ENCODE assay signal across 8 cellular contexts in genomic region chr19:49580264-49581006, GRCh38. TPM values are rescaled to one million over a fixed set of nuclear protein-coding genes. Genes with fewer than 3 reads are reported as not detected.
A peak's percentile ranks its signal among the peaks of the same experiment; 100 is the strongest.
DNase-seq lines count a peak whose midpoint lies in the region; ATAC-seq and TF ChIP-seq lines count a peak whose summit lies in the region.

TSS of gene NOSIP (minus strand) at chr19:49580556. CDS start at chr19:49560691, 19,865 bp downstream.

- no peaks in the 10 kb centered on the region for H3K27me3 Mint-ChIP-seq in T-helper 2 cell treated with Interferon-gamma antibody and Interleukin-4, amounts not matched to agents 5 μg/mL and 100 μg/mL, for 36 hours (ENCODE audit: low read depth)

- DNase-seq in GM13977 (ENCODE audit: low spot score): peak; percentile 89
- peak; percentile 95 for DNase-seq in NCI-H2029 (lab: John Stamatoyannopoulos, UW)
- DNase-seq in T-helper 2 cell treated with Interferon-gamma antibody and Interleukin-4, amounts not matched to agents 5 μg/mL and 100 μg/mL, for 36 hours (ENCODE audit: low spot score): peak; percentile 94
- peak; percentile 23 to 97 (median 88) for DNase-seq in anterior cingulate cortex (lab: John Stamatoyannopoulos, UW)
- DNase-seq in right atrium auricular region (ENCODE audit: low spot score): peak; percentile 97
- peak; percentile 95 for DNase-seq in putamen (ENCODE audit: low spot score)
- DNase-seq in uterus: peak; percentile 95 to 96

- intact Hi-C loops in uterus (cut with DNase I; ENCODE audit: low total_unique reads): no loop called here

- H3K36me3 ChIP-seq in right atrium auricular region (peaks cover 11% of the 10 kb centered on the region), uterus (no peaks in the 10 kb centered on the region)

- peak within 1 kb of the TSS; percentile 66 to 80 for H3K27ac ChIP-seq in right atrium auricular region
- peak within 1 kb of the TSS; percentile 76 for H3K27ac ChIP-seq in uterus

- H3K27ac Mint-ChIP-seq in T-helper 2 cell treated with Interferon-gamma antibody and Interleukin-4, amounts not matched to agents 5 μg/mL and 100 μg/mL, for 36 hours: peak within 1 kb of the TSS; percentile 92

- peak within 1 kb of the TSS; percentile 98 for H3K4me3 Mint-ChIP-seq in T-helper 2 cell treated with Interferon-gamma antibody and Interleukin-4, amounts not matched to agents 5 μg/mL and 100 μg/mL, for 36 hours

- H3K9me3 ChIP-seq in right atrium auricular region: no peaks in the 10 kb centered on the region
- H3K9me3 ChIP-seq in uterus: no peaks in the 10 kb centered on the region

- peak within 1 kb of the TSS; percentile 63 to 67 for H3K4me3 ChIP-seq in right atrium auricular region
- H3K4me3 ChIP-seq in uterus: peak within 1 kb of the TSS; percentile 55 to 56

- TF ChIP-seq CTCF in GM13977 (IDR thresholded peaks at IDR 0.05; ENCODE audit: extremely low read depth, insufficient read depth, missing control alignments) (no peak), right atrium auricular region (IDR thresholded peaks at IDR 0.05) (no peak), uterus (IDR thresholded peaks at IDR 0.05) (peak in 2 of 4 experiments; percentile 32 to 55)

- peaks cover 0 to 31% of the 10 kb centered on the region in 2 donors for H3K4me1 ChIP-seq in right atrium auricular region
- H3K4me1 ChIP-seq in uterus: peaks cover 0 to 5% of the 10 kb centered on the region in 2 donors

- H3K4me1 Mint-ChIP-seq in T-helper 2 cell treated with Interferon-gamma antibody and Interleukin-4, amounts not matched to agents 5 μg/mL and 100 μg/mL, for 36 hours (ENCODE audit: low read depth): peaks cover 25% of the 10 kb centered on the region

- no peaks in the 10 kb centered on the region for H3K27me3 ChIP-seq in right atrium auricular region
- H3K27me3 ChIP-seq in uterus: no peaks in the 10 kb centered on the region

- ATAC-seq in HG02885 (IDR thresholded peaks at IDR 0.05; ENCODE audit: poor library complexity, unreplicated experiment): peak; percentile 94

- H3K9me3 Mint-ChIP-seq in T-helper 2 cell treated with Interferon-gamma antibody and Interleukin-4, amounts not matched to agents 5 μg/mL and 100 μg/mL, for 36 hours: no peaks in the 10 kb centered on the region

- TF ChIP-seq POLR2A in uterus (IDR thresholded peaks at IDR 0.05): peak; percentile 83 to 89

- H3K36me3 Mint-ChIP-seq in T-helper 2 cell treated with Interferon-gamma antibody and Interleukin-4, amounts not matched to agents 5 μg/mL and 100 μg/mL, for 36 hours (ENCODE audit: low read depth): peaks cover 13% of the 10 kb centered on the region

- in situ Hi-C loops in GM13977 (cut with MboI; ENCODE audit: low pct_unique_long_range_greater_than_20kb, low sequenced_read_pairs, unreplicated experiment): no loop called here

RNA-seq across cellular contexts. Expression of gene NOSIP, which starts in this region (rescaled TPM):
- total RNA-seq in right atrium auricular region (10 to 100 TPM; 39.0 to 62.3 TPM), uterus (100 to 1,000 TPM in 1 of 4 donors, 10 to 100 TPM in 3; 29.0 to 347 (median 65.4) TPM)

Comparison
In these comparisons a context has a peak if more than half of its experiments do, and no peak if none do; other contexts are left out.
1. Peak in every context shown above with its lines: DNase-seq, ATAC-seq, H3K4me3 ChIP-seq and H3K27ac ChIP-seq.